Comparison of ENCODE assay signal across 25 cellular contexts in genomic region chr5:142046191-142046590, GRCh38. TPM values are rescaled to one million over a fixed set of nuclear protein-coding genes. Genes with fewer than 3 reads are reported as not detected.
DNase-seq lines count a peak whose midpoint lies in the region; ATAC-seq, FAIRE-seq and TF ChIP-seq lines count a peak whose summit lies in the region.
"Had no signal": no experiment of that assay in that cellular context is flagged by ENCODE, and none has a peak within 500 bp of the region (broad histone marks: within the 10 kb centered on the region; RNA-seq: fewer than 3 reads in every experiment).

No MANE protein-coding gene starts in this region.

- H3K4me3 Mint-ChIP-seq in endothelial cell (ENCODE audit: unreplicated experiment), result no peak overlapping the region
- H3K4me3 Mint-ChIP-seq in activated naive CD8-positive, alpha-beta T cell treated with anti-CD3 and anti-CD28 coated beads for 36 hours, result no peak overlapping the region
- H3K4me3 Mint-ChIP-seq: activated CD4-positive, alpha-beta T cell treated with anti-CD3 and anti-CD28 coated beads, Interleukin-2, amount 10 ng/mL, durations not matched to agents 24 days and 14 days; activated T-cell treated with anti-CD3 and anti-CD28 coated beads, Interleukin-2, amount 50 U/mL, for 4 hours had no signal

- H3K4me1 Mint-ChIP-seq in endothelial cell (ENCODE audit: unreplicated experiment), result peaks cover 3% of the 10 kb centered on the region
- H3K4me1 Mint-ChIP-seq in activated naive CD8-positive, alpha-beta T cell treated with anti-CD3 and anti-CD28 coated beads for 36 hours, result no peaks in the 10 kb centered on the region
- H3K4me1 Mint-ChIP-seq: activated CD4-positive, alpha-beta T cell treated with anti-CD3 and anti-CD28 coated beads, Interleukin-2, amount 10 ng/mL, durations not matched to agents 24 days and 14 days had no signal

- BruUV-seq in K562 (replicated peaks; lab: Mats Ljungman, UMichigan), result no TSS peak
- no TSS peak for BruUV-seq in HepG2 (replicated peaks; lab: Mats Ljungman, UMichigan)

- H3K9ac ChIP-seq in K562 (ENCODE audit: insufficient read depth in 1 of 2, low read depth in 2 of 2, low read length in 2 of 2) (no peak overlapping the region), HepG2 (ENCODE audit: insufficient read depth, low read depth, low read length) (no peak overlapping the region)

- H3K27ac Mint-ChIP-seq in endothelial cell (ENCODE audit: unreplicated experiment), result no peak overlapping the region
- H3K27ac Mint-ChIP-seq in activated naive CD8-positive, alpha-beta T cell treated with anti-CD3 and anti-CD28 coated beads for 36 hours, result no peak overlapping the region
- H3K27ac Mint-ChIP-seq: activated CD4-positive, alpha-beta T cell treated with anti-CD3 and anti-CD28 coated beads, Interleukin-2, amount 10 ng/mL, durations not matched to agents 24 days and 14 days had no signal

- H3K27ac ChIP-seq in left ventricle myocardium inferior (replicated peaks) (no peak overlapping the region), K562 (ENCODE audit: extremely low read depth, low read depth, low read length) (no peak overlapping the region), HepG2 (ENCODE audit: extremely low read length, insufficient read depth, low read length) (no peak overlapping the region)
- H3K27ac ChIP-seq: transverse colon had no signal

- H3K9me3 Mint-ChIP-seq in endothelial cell (ENCODE audit: unreplicated experiment), result no peaks in the 10 kb centered on the region
- no peaks in the 10 kb centered on the region for H3K9me3 Mint-ChIP-seq in activated naive CD8-positive, alpha-beta T cell treated with anti-CD3 and anti-CD28 coated beads for 36 hours
- H3K9me3 Mint-ChIP-seq: activated CD4-positive, alpha-beta T cell treated with anti-CD3 and anti-CD28 coated beads, Interleukin-2, amount 10 ng/mL, durations not matched to agents 24 days and 14 days; activated T-cell treated with anti-CD3 and anti-CD28 coated beads, Interleukin-2, amount 50 U/mL, for 4 hours had no signal

- H3K79me2 ChIP-seq in K562 (ENCODE audit: control insufficient read depth, insufficient read depth, low read length) (no peaks in the 10 kb centered on the region), HepG2 (ENCODE audit: insufficient read depth, low read length) (no peaks in the 10 kb centered on the region)

- CTCF ChIA-PET in K562 (lab: Yijun Ruan, JAX; ENCODE audit: low intra/inter-chr PET ratio), result no interaction called here
- CTCF ChIA-PET in HepG2 (lab: Yijun Ruan, JAX; ENCODE audit: low intra/inter-chr PET ratio, low total read pairs), result no interaction called here

- WGBS in K562 (ENCODE audit: insufficient coverage, low coverage, missing lambda C conversion rate), result 40% methylated on average over 7 of the region's 7 CpGs
- 72% methylated on average over 7 of the region's 7 CpGs for WGBS in HepG2 (ENCODE audit: low lambda C conversion rate)

- DNase-seq in Right ventricle myocardium superior, result no peak
- DNase-seq in left ventricle myocardium inferior, result no peak
- peak in 1 of 4 experiments; percentile 35 for DNase-seq in K562 (ENCODE audit: extremely low read depth in 1 of 4, low spot score in 3 of 4)
- no peak for DNase-seq in HepG2 (ENCODE audit: low spot score)
- DNase-seq in stimulated activated naive CD4-positive, alpha-beta T cell (lab: John Stamatoyannopoulos, UW), result no peak
- no peak for DNase-seq in endothelial cell (ENCODE audit: low spot score)
- DNase-seq in activated naive CD8-positive, alpha-beta T cell treated with anti-CD3 and anti-CD28 coated beads for 36 hours, result no peak
- DNase-seq: activated CD4-positive, alpha-beta T cell treated with anti-CD3 and anti-CD28 coated beads, Interleukin-2, amount 10 ng/mL, durations not matched to agents 24 days and 14 days; activated naive CD4-positive, alpha-beta T cell treated with Interleukin-2 at 50 U/mL for 16 hours; activated T-cell treated with anti-CD3 and anti-CD28 coated beads, Interleukin-2, amount 50 U/mL, for 4 hours; BE2C; COR-L47; DMS79; GF-D8; islet precursor cell; mammary epithelial cell; NCI-H1092; NCI-H1930; NCI-H345; NCI-H748 treated with DMSO at 0.1 percent for 48 hours; PC-3; posterior cingulate gyrus; SHP77 treated with DMSO at 0.1 percent for 48 hours; transverse colon had no signal

- TF ChIP-seq RAD21 in K562 (CRISPR knock-in tag; conservative IDR thresholded peaks at IDR 0.05 in 1 of 2, IDR thresholded peaks at IDR 0.05 in 1 of 2) (no peak), HepG2 (CRISPR knock-in tag; IDR thresholded peaks at IDR 0.05) (no peak)

- H3K27me3 ChIP-seq in left ventricle myocardium inferior (ENCODE audit: low read depth) (no peaks in the 10 kb centered on the region), K562 (ENCODE audit: control insufficient read depth in 2 of 2, insufficient read depth in 2 of 2, low read length in 2 of 2) (no peaks in the 10 kb centered on the region), HepG2 (ENCODE audit: control insufficient read depth in 1 of 2, insufficient read depth in 2 of 2, low read length in 2 of 2) (no peaks in the 10 kb centered on the region; a peak in 1 of 5 replicates)
- H3K27me3 ChIP-seq: BE2C, transverse colon had no signal

- no peaks in the 10 kb centered on the region for H3K4me1 ChIP-seq in left ventricle myocardium inferior
- H3K4me1 ChIP-seq in K562 (replicated peaks in 1 of 2; ENCODE audit: control insufficient read depth in 2 of 2, insufficient read depth in 2 of 2, low read length in 2 of 2), result peaks cover 0 to 3% of the 10 kb centered on the region in 2 experiments; a peak in 2 of 5 replicates
- H3K4me1 ChIP-seq in HepG2 (ENCODE audit: insufficient read depth, low read length), result no peaks in the 10 kb centered on the region
- H3K4me1 ChIP-seq: BE2C, transverse colon had no signal

- H3K36me3 ChIP-seq in left ventricle myocardium inferior (no peaks in the 10 kb centered on the region), K562 (ENCODE audit: control insufficient read depth, insufficient read depth, low read length) (no peaks in the 10 kb centered on the region), HepG2 (replicated peaks in 1 of 2; ENCODE audit: control insufficient read depth in 1 of 2, insufficient read depth in 2 of 2, low read length in 2 of 2) (no peaks in the 10 kb centered on the region)
- H3K36me3 ChIP-seq: BE2C, transverse colon had no signal

- no peaks in the 10 kb centered on the region for H3K27me3 Mint-ChIP-seq in endothelial cell (ENCODE audit: unreplicated experiment)
- H3K27me3 Mint-ChIP-seq in activated naive CD8-positive, alpha-beta T cell treated with anti-CD3 and anti-CD28 coated beads for 36 hours, result no peaks in the 10 kb centered on the region

- POLR2A ChIA-PET in K562 (lab: Yijun Ruan, JAX) (no interaction called here), HepG2 (lab: Yijun Ruan, JAX) (no interaction called here)

- H3K9me3 ChIP-seq in left ventricle myocardium inferior (replicated peaks) (no peaks in the 10 kb centered on the region), K562 (replicated peaks; ENCODE audit: control insufficient read depth, insufficient read depth, low read depth, low read length) (no peaks in the 10 kb centered on the region), HepG2 (ENCODE audit: low read length) (no peaks in the 10 kb centered on the region)
- H3K9me3 ChIP-seq: transverse colon had no signal

- TF ChIP-seq POLR2A in K562 (conservative IDR thresholded peaks at IDR 0.05), result no peak
- TF ChIP-seq POLR2A in HepG2 (IDR thresholded peaks at IDR 0.05; ENCODE audit: insufficient read depth in 1 of 2, low read depth in 2 of 2, low read length in 2 of 2), result no peak

- TF ChIP-seq CTCF in left ventricle myocardium inferior (IDR thresholded peaks at IDR 0.05; ENCODE audit: borderline replicate concordance) (no peak), K562 (IDR thresholded peaks at IDR 0.05 in 2 of 3, conservative IDR thresholded peaks at IDR 0.05 in 1 of 3; ENCODE audit: insufficient read depth in 2 of 3, low read depth in 1 of 3, low read length in 3 of 3) (no peak), HepG2 (CRISPR knock-in tag; IDR thresholded peaks at IDR 0.05) (no peak), endothelial cell (IDR thresholded peaks at IDR 0.05; ENCODE audit: unreplicated experiment) (no peak)

- TF ChIP-seq EP300 in K562 (IDR thresholded peaks at IDR 0.05; ENCODE audit: low read length) (no peak), HepG2 (IDR thresholded peaks at IDR 0.05; ENCODE audit: low read depth in 2 of 2, low read length in 2 of 2) (no peak), HepG2 (CRISPR knock-in tag; IDR thresholded peaks at IDR 0.05; ENCODE audit: borderline replicate concordance) (no peak)

- in situ Hi-C loops in K562 (cut with MboI) (no loop called here), HepG2 (cut with HindIII; ENCODE audit: extremely low pct_ligation_motif_present, low pct_unique_long_range_greater_than_20kb) (no loop called here)

- ATAC-seq in Right ventricle myocardium superior (ENCODE audit: poor library complexity) (peak; percentile 71), K562 (peak; percentile 65; the same call in 2 of the 3 replicates), HepG2 (no peak), HG03159 (IDR thresholded peaks at IDR 0.05; ENCODE audit: unreplicated experiment) (no peak)
- ATAC-seq: activated T-cell treated with anti-CD3 and anti-CD28 coated beads, Interleukin-2, amount 50 U/mL, for 4 hours; PC-3 had no signal

- H3K4me2 ChIP-seq in K562 (ENCODE audit: insufficient read depth, low read length) (peak overlapping the region; percentile 32; the same call in 1 of the 2 replicates), HepG2 (ENCODE audit: low read depth, low read length) (no peak overlapping the region)

- FAIRE-seq in K562 (lab: Jason Lieb, UNC) (no peak), HepG2 (lab: Jason Lieb, UNC) (no peak)

- H4K20me1 ChIP-seq in K562 (replicated peaks; ENCODE audit: control insufficient read depth, insufficient read depth, low read length) (no peaks in the 10 kb centered on the region), HepG2 (ENCODE audit: insufficient read depth, low read length) (no peaks in the 10 kb centered on the region)

- no peak overlapping the region for H3K4me3 ChIP-seq in left ventricle myocardium inferior
- no peak overlapping the region for H3K4me3 ChIP-seq in K562
- no peak overlapping the region for H3K4me3 ChIP-seq in HepG2 (replicated peaks in 1 of 3; ENCODE audit: insufficient read depth in 1 of 3, low read depth in 2 of 3, low read length in 3 of 3)
- H3K4me3 ChIP-seq: transverse colon had no signal

- no peaks in the 10 kb centered on the region for H3K36me3 Mint-ChIP-seq in endothelial cell (ENCODE audit: low read depth, unreplicated experiment)
- no peaks in the 10 kb centered on the region for H3K36me3 Mint-ChIP-seq in activated naive CD8-positive, alpha-beta T cell treated with anti-CD3 and anti-CD28 coated beads for 36 hours

- H2AFZ ChIP-seq in K562 (ENCODE audit: low read depth, low read length) (peak overlapping the region; percentile 72), HepG2 (ENCODE audit: low read length) (no peak overlapping the region)

- no peaks in the 10 kb centered on the region for H3K9me1 ChIP-seq in K562 (ENCODE audit: control insufficient read depth, insufficient read depth, low read length)

- intact Hi-C loops in Right ventricle myocardium superior (cut with DNase I) (no loop called here), left ventricle myocardium inferior (cut with micrococcal nuclease) (no loop called here), K562 (cut with micrococcal nuclease) (loop anchor here (5.0 kb wide), 1 partner anchor 96 kb away; no protein-coding TSS in a partner anchor), HepG2 (cut with micrococcal nuclease; ENCODE audit: unreplicated experiment) (no loop called here)

RNA-seq across cellular contexts. Expression of gene GNPDA1, which starts 33.4 kb away (rescaled TPM):
- total RNA-seq in Right ventricle myocardium superior, result 22.7 TPM
- 24.3 TPM for total RNA-seq in left ventricle myocardium inferior
- total RNA-seq in K562 (2011; cell fraction: chromatin; rRNA removed; ENCODE audit: low replicate concordance), result 19.7 and 24.1 TPM in 2 replicates
- total RNA-seq in K562 (2011; cell fraction: nucleolus; rRNA removed), result 17.4 and 22.8 TPM in 2 replicates
- total RNA-seq in K562 (2011; cell fraction: nucleoplasm; rRNA removed), result 17.6 and 18.1 TPM in 2 replicates
- 26.4 and 35.6 TPM in 2 replicates for total RNA-seq in K562 (2014; rRNA removed)
- 50.2 and 52.2 TPM in 2 replicates for total RNA-seq in K562 (2014; rRNA removed; fragmentation: Illumina TruSeq; extraction: Trizol)
- total RNA-seq in K562 (2015; rRNA removed; fragmentation: Illumina TruSeq; extraction: Trizol), result 52.2 and 55.2 TPM in 2 replicates
- 36.6 and 40.2 TPM in 2 replicates for total RNA-seq in K562 (2021)
- 11.6 and 14.1 TPM in 2 replicates for polyA plus RNA-seq in K562 (2011; rRNA removed)
- polyA plus RNA-seq in K562 (2011; cell fraction: cytosol; rRNA removed), result 15.5 and 20.6 TPM in 2 replicates
- polyA plus RNA-seq in K562 (2011; cell fraction: nucleus; rRNA removed), result 20.8 and 22.1 TPM in 2 replicates
- polyA plus RNA-seq in K562 (2012), result 42.3 and 44.7 TPM in 2 replicates
- 46.2 and 64.1 TPM in 2 replicates for polyA plus RNA-seq in K562 (2014; fragmentation: Illumina TruSeq; extraction: Trizol)
- polyA plus RNA-seq in K562 (2014; fragmentation: Nextera tagmentation; extraction: Ambion mirVana), result 100 to 1,000 TPM; 119 to 145 TPM
- polyA plus RNA-seq in K562 (2014; rRNA removed), result 33.7 and 34.6 TPM in 2 replicates
- 12.1 and 17.0 TPM in 2 replicates for polyA minus RNA-seq in K562 (2011; rRNA and poly(A)+ RNA removed)
- polyA minus RNA-seq in K562 (2011; cell fraction: cytosol; rRNA and poly(A)+ RNA removed), result 13.9 and 18.3 TPM in 2 replicates
- polyA minus RNA-seq in K562 (2011; cell fraction: nucleus; rRNA and poly(A)+ RNA removed), result 11.1 and 11.6 TPM in 2 replicates
- 54.1 and 74.9 TPM in 2 replicates for total RNA-seq in HepG2 (2016; rRNA removed; fragmentation: Illumina TruSeq; extraction: Trizol)
- 12.0 TPM in 2 replicates for total RNA-seq in HepG2 (2016; cell fraction: cytosol; rRNA removed; fragmentation: Illumina TruSeq; extraction: Trizol; ENCODE audit: low read depth)
- total RNA-seq in HepG2 (2016; cell fraction: insoluble cytoplasmic fraction; rRNA removed; fragmentation: Illumina TruSeq; extraction: Trizol), result 54.7 and 81.4 TPM in 2 replicates
- 35.9 and 36.6 TPM in 2 replicates for total RNA-seq in HepG2 (2016; cell fraction: membrane; rRNA removed; fragmentation: Illumina TruSeq; extraction: Trizol)
- total RNA-seq in HepG2 (2016; cell fraction: nucleus; rRNA removed; fragmentation: Illumina TruSeq; extraction: Trizol), result 23.2 and 24.6 TPM in 2 replicates
- polyA plus RNA-seq in HepG2 (2011; rRNA removed), result 6.0 and 6.1 TPM in 2 replicates
- polyA plus RNA-seq in HepG2 (2011; cell fraction: cytosol; rRNA removed), result 9.3 and 10.6 TPM in 2 replicates
- polyA plus RNA-seq in HepG2 (2011; cell fraction: nucleus; rRNA removed), result 10.6 and 11.6 TPM in 2 replicates
- polyA plus RNA-seq in HepG2 (2012), result 23.3 and 24.2 TPM in 2 replicates
- 11.3 and 13.9 TPM in 2 replicates for polyA plus RNA-seq in HepG2 (2016; cell fraction: cytosol; fragmentation: Illumina TruSeq; extraction: Trizol; ENCODE audit: low read depth)
- polyA plus RNA-seq in HepG2 (2016; cell fraction: insoluble cytoplasmic fraction; fragmentation: Illumina TruSeq; extraction: Trizol; ENCODE audit: low read depth), result 76.4 and 81.8 TPM in 2 replicates
- polyA plus RNA-seq in HepG2 (2016; cell fraction: membrane; fragmentation: Illumina TruSeq; extraction: Trizol; ENCODE audit: low read depth), result 25.0 and 27.1 TPM in 2 replicates
- polyA plus RNA-seq in HepG2 (2016; cell fraction: nucleus; fragmentation: Illumina TruSeq; extraction: Trizol; ENCODE audit: insufficient read depth, low read depth), result 37.8 and 39.9 TPM in 2 replicates
- polyA minus RNA-seq in HepG2 (2011; rRNA and poly(A)+ RNA removed; ENCODE audit: low replicate concordance), result 8.0 and 21.3 TPM in 2 replicates
- 8.3 and 13.9 TPM in 2 replicates for polyA minus RNA-seq in HepG2 (2011; cell fraction: cytosol; rRNA and poly(A)+ RNA removed)
- polyA minus RNA-seq in HepG2 (2011; cell fraction: nucleus; rRNA and poly(A)+ RNA removed), result 9.8 and 11.8 TPM in 2 replicates
- 59.5 TPM for total RNA-seq in endothelial cell (ENCODE audit: unreplicated experiment)
- 100 to 1,000 TPM; 140 to 148 TPM for total RNA-seq in activated naive CD8-positive, alpha-beta T cell treated with anti-CD3 and anti-CD28 coated beads for 36 hours

Comparison
In these comparisons a context has a peak if more than half of its experiments do, and no peak if none do; other contexts are left out.
1. ATAC-seq: peak in Right ventricle myocardium superior (single experiment) and K562 (single experiment); none in HepG2 (single experiment) and HG03159 (single experiment).